ENCODE assay signal across 8 cellular contexts in genomic region chr2:168336786-168337388, GRCh38.
DNase-seq lines count a peak whose midpoint lies in the region; ATAC-seq and TF ChIP-seq lines count a peak whose summit lies in the region.

No MANE protein-coding gene starts in this region.

- ATAC-seq in GM19372 (IDR thresholded peaks at IDR 0.05; ENCODE audit: low read depth, unreplicated experiment): peak; percentile 80

- peak; percentile 32 for TF ChIP-seq CTCF in NB4 (IDR thresholded peaks at IDR 0.05; ENCODE audit: low read depth, low read length)

- DNase-seq in NB4 (ENCODE audit: low read depth) (peak; percentile 22), epithelial cell of prostate (ENCODE audit: low read depth, low spot score) (peak; percentile 69), retina (no peak), nucleus accumbens (lab: John Stamatoyannopoulos, UW) (no peak)
- peak; percentile 70 for DNase-seq in activated CD4-positive, alpha-beta T cell treated with anti-CD3 and anti-CD28 coated beads for 48 hours
- DNase-seq in stimulated activated CD4-positive, alpha-beta T cell treated with anti-CD3 and anti-CD28 coated beads, Interleukin-15, amount 100 ng/mL, for 24 hours: peak; percentile 69

- peaks cover 5% of the 10 kb centered on the region for H3K9me3 ChIP-seq in BLaER1

- H3K9ac ChIP-seq in BLaER1: no peak overlapping the region; the same call in 1 of the 2 replicates

- no peak for TF ChIP-seq POLR2A in NB4 (IDR thresholded peaks at IDR 0.05; ENCODE audit: extremely low read depth, insufficient read length)

- H3K27ac ChIP-seq in BLaER1: peak overlapping the region; percentile 56; the same call in 1 of the 2 replicates
- H3K27ac ChIP-seq in epithelial cell of prostate: no peak overlapping the region

- no peaks in the 10 kb centered on the region for H3K27me3 ChIP-seq in BLaER1

- no peaks in the 10 kb centered on the region for H3K36me3 ChIP-seq in BLaER1

- peak overlapping the region; percentile 70 for H3K4me2 ChIP-seq in BLaER1

- H3K4me3 ChIP-seq in BLaER1: no peak overlapping the region
- H3K4me3 ChIP-seq in NB4 (ENCODE audit: low read depth, low read length): no peak overlapping the region

- H4K20me1 ChIP-seq in BLaER1: no peaks in the 10 kb centered on the region

- peaks cover 24% of the 10 kb centered on the region for H3K4me1 ChIP-seq in BLaER1

Comparison
In these comparisons a context has a peak if more than half of its experiments do, and no peak if none do; other contexts are left out.
1. DNase-seq: peak in NB4 (single experiment), activated CD4-positive, alpha-beta T cell treated with anti-CD3 and anti-CD28 coated beads for 48 hours (single experiment), epithelial cell of prostate (single experiment) and stimulated activated CD4-positive, alpha-beta T cell treated with anti-CD3 and anti-CD28 coated beads, Interleukin-15, amount 100 ng/mL, for 24 hours (single experiment); none in retina (single experiment) and nucleus accumbens (0 of 56).